8 cellular contexts compared by ENCODE assay signal in genomic region chr11:124622531-124623451, GRCh38. TPM values are rescaled to one million over a fixed set of nuclear protein-coding genes. Genes with fewer than 3 reads are reported as not detected.
A peak's percentile ranks its signal among the peaks of the same experiment; 100 is the strongest.
DNase-seq lines count a peak whose midpoint lies in the region; ATAC-seq and TF ChIP-seq lines count a peak whose summit lies in the region.

A gene with protein sequence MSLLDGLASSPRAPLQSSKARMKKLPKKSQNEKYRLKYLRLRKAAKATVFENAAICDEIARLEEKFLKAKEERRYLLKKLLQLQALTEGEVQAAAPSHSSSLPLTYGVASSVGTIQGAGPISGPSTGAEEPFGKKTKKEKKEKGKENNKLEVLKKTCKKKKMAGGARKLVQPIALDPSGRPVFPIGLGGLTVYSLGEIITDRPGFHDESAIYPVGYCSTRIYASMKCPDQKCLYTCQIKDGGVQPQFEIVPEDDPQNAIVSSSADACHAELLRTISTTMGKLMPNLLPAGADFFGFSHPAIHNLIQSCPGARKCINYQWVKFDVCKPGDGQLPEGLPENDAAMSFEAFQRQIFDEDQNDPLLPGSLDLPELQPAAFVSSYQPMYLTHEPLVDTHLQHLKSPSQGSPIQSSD (plus strand): TSS chr11:124622864. CDS start chr11:124623084, 220 bp downstream.

- peaks cover 12% of the 10 kb centered on the region for H3K4me1 ChIP-seq in A673 (ENCODE audit: insufficient read depth, low read length, poor library complexity, severe bottlenecking)
- H3K4me1 ChIP-seq in iPS-18a (ENCODE audit: control insufficient read depth, low read depth, low read length): peaks cover 6% of the 10 kb centered on the region
- peaks cover 9 to 25% (median 16%) of the 10 kb centered on the region in 3 donors for H3K4me1 ChIP-seq in skeletal muscle tissue (ENCODE audit: control insufficient read depth in 3 of 3, insufficient read depth in 3 of 3, low read length in 3 of 3)

- H3K9me3 ChIP-seq in A673 (ENCODE audit: low read depth, low read length, poor library complexity, severe bottlenecking) (no peaks in the 10 kb centered on the region), iPS-18a (ENCODE audit: control insufficient read depth, low read depth, low read length) (no peaks in the 10 kb centered on the region), skeletal muscle tissue (ENCODE audit: control insufficient read depth in 3 of 3, low read length in 3 of 3) (no peaks in the 10 kb centered on the region)

- BruUV-seq in A673 (replicated peaks; lab: Mats Ljungman, UMichigan): TSS peak; percentile 49

- POLR2A ChIA-PET in A673 (lab: Charles Lee; ENCODE audit: low non-redundant PET): interaction anchor here (0.5 kb wide), 1 partner anchor 207 kb away, joined by 9 read pairs; no protein-coding TSS in a partner anchor

- peak; percentile 98 for ATAC-seq in GM18868 (IDR thresholded peaks at IDR 0.05; ENCODE audit: unreplicated experiment)
- ATAC-seq in HG03103 (IDR thresholded peaks at IDR 0.05; ENCODE audit: low read depth, unreplicated experiment): peak; percentile 98

- intact Hi-C loops in A673 (cut with micrococcal nuclease; ENCODE audit: unreplicated experiment): no loop called here

- TF ChIP-seq CTCF in A673 (conservative IDR thresholded peaks at IDR 0.05; ENCODE audit: low read depth, low read length) (no peak), VCaP (conservative IDR thresholded peaks at IDR 0.05) (no peak)

- DNase-seq in A673 (ENCODE audit: low spot score): peak; percentile 98
- DNase-seq in NCI-H2196 (lab: John Stamatoyannopoulos, UW; ENCODE audit: unreplicated experiment): peak; percentile 77
- peak; percentile 96 to 97 for DNase-seq in T47D (ENCODE audit: low read depth in 1 of 2, low spot score in 1 of 2)

- H3K27me3 ChIP-seq in A673 (replicated peaks; ENCODE audit: insufficient read depth, low read depth, low read length, poor library complexity) (no peaks in the 10 kb centered on the region), iPS-18a (ENCODE audit: control insufficient read depth, insufficient read depth, low read length) (peaks cover 14% of the 10 kb centered on the region), skeletal muscle tissue (ENCODE audit: control insufficient read depth in 3 of 3, insufficient read depth in 3 of 3, low read length in 3 of 3) (peaks cover 0 to 3% (median 0%) of the 10 kb centered on the region in 3 donors)

- CTCF ChIA-PET in A673 (lab: Charles Lee): interaction anchor here (1.0 kb wide), 1 partner anchor 254 kb away, joined by 3 read pairs; no protein-coding TSS in a partner anchor

- peak within 1 kb of the TSS; percentile 86 for H3K4me3 ChIP-seq in A673 (ENCODE audit: low read depth, low read length, poor library complexity, severe bottlenecking)
- peak within 1 kb of the TSS; percentile 77 for H3K4me3 ChIP-seq in iPS-18a (ENCODE audit: low read length)
- H3K4me3 ChIP-seq in skeletal muscle tissue (ENCODE audit: low read length in 3 of 3): peak within 1 kb of the TSS; percentile 84 to 97 (median 95)

- peak within 1 kb of the TSS; percentile 88 for H3K27ac ChIP-seq in A673 (ENCODE audit: low read depth, low read length, poor library complexity, severe bottlenecking)
- H3K27ac ChIP-seq in VCaP: peak within 1 kb of the TSS; percentile 90
- peak within 1 kb of the TSS; percentile 50 for H3K27ac ChIP-seq in iPS-18a (ENCODE audit: low read length)
- H3K27ac ChIP-seq in skeletal muscle tissue (ENCODE audit: low read depth, low read length): peak within 1 kb of the TSS; percentile 91

- in situ Hi-C loops in T47D (cut with HindIII; ENCODE audit: low pct_unique_long_range_greater_than_20kb, low sequenced_read_pairs): no loop called here

- peaks cover 30% of the 10 kb centered on the region for H3K36me3 ChIP-seq in A673 (ENCODE audit: insufficient read depth, low read length, poor library complexity, severe bottlenecking)
- peaks cover 24% of the 10 kb centered on the region for H3K36me3 ChIP-seq in iPS-18a (ENCODE audit: control insufficient read depth, low read depth, low read length)
- H3K36me3 ChIP-seq in skeletal muscle tissue (ENCODE audit: control insufficient read depth in 3 of 3, insufficient read depth in 3 of 3, low read length in 3 of 3): peaks cover 19 to 26% (median 21%) of the 10 kb centered on the region in 3 donors

- H3K9ac ChIP-seq in iPS-18a (ENCODE audit: low read length) (peak within 1 kb of the TSS; percentile 75), skeletal muscle tissue (ENCODE audit: low read depth in 1 of 3, low read length in 3 of 3) (peak within 1 kb of the TSS; percentile 90 to 97 (median 96))

RNA-seq across cellular contexts. Expression of the gene that starts here (rescaled TPM):
- 37.8 and 44.4 TPM in 2 replicates for total RNA-seq in A673 (2021)
- 7.3 TPM for total RNA-seq in skeletal muscle tissue

Comparison
In these comparisons a context has a peak if more than half of its experiments do, and no peak if none do; other contexts are left out.
1. Peak in every context shown above with its lines: DNase-seq, ATAC-seq, H3K4me3 ChIP-seq and H3K27ac ChIP-seq.